19 cellular contexts compared by ENCODE assay signal in genomic region chr7:596071-596818, GRCh38.
"Had no signal": no experiment of that assay in that cellular context is flagged by ENCODE, and none has a peak within 500 bp of the region (broad histone marks: within the 10 kb centered on the region; RNA-seq: fewer than 3 reads in every experiment).

No MANE protein-coding gene starts in this region.

- H3K4me3 Mint-ChIP-seq: activated CD4-positive, alpha-beta T cell treated with anti-CD3 and anti-CD28 coated beads, Interleukin-2, amount 10 ng/mL, durations not matched to agents 7 days and 5 days; activated naive CD4-positive, alpha-beta T cell treated with anti-CD3 and anti-CD28 coated beads, Interleukin-2, amount 10 ng/mL, durations not matched to agents 7 days and 5 days; activated T-helper 1 cell treated with anti-CD3 and anti-CD28 coated beads, Interleukin-12 subunit alpha, Interleukin-12 subunit beta, Interleukin-2, Interleukin-4 antibody, amounts not matched to agents 30 ng/mL and 10 ng/mL and 1 ng/mL, durations not matched to agents 14 hours and 24 hours and 36 hours; naive thymus-derived CD4-positive, alpha-beta T cell had no signal

- H3K4me3 ChIP-seq: body of pancreas, mucosa of descending colon, right atrium auricular region, skin epidermis, testis, upper lobe of left lung had no signal

- H3K36me3 ChIP-seq: right atrium auricular region had no signal

- ATAC-seq: body of pancreas, mucosa of descending colon had no signal

- H3K27me3 ChIP-seq: body of pancreas, right atrium auricular region, testis, upper lobe of left lung had no signal

- H3K27ac ChIP-seq: body of pancreas, right atrium auricular region, skin epidermis, testis, upper lobe of left lung had no signal

- H3K4me1 ChIP-seq: testis had no signal

- H3K27me3 Mint-ChIP-seq: activated CD4-positive, alpha-beta T cell treated with anti-CD3 and anti-CD28 coated beads, Interleukin-2, amount 10 ng/mL, durations not matched to agents 7 days and 5 days; activated naive CD4-positive, alpha-beta T cell treated with anti-CD3 and anti-CD28 coated beads, Interleukin-2, amount 10 ng/mL, durations not matched to agents 7 days and 5 days; naive thymus-derived CD4-positive, alpha-beta T cell; progenitor cell of endocrine pancreas had no signal

- H3K9me3 Mint-ChIP-seq: activated CD4-positive, alpha-beta T cell treated with anti-CD3 and anti-CD28 coated beads, Interleukin-2, amount 10 ng/mL, durations not matched to agents 7 days and 5 days; naive thymus-derived CD4-positive, alpha-beta T cell had no signal

- H3K27ac Mint-ChIP-seq: progenitor cell of endocrine pancreas had no signal

- H3K9me3 ChIP-seq: body of pancreas, mucosa of descending colon, right atrium auricular region, testis, upper lobe of left lung had no signal

- DNase-seq: activated CD4-positive, alpha-beta T cell treated with anti-CD3 and anti-CD28 coated beads, Interleukin-2, amount 10 ng/mL, durations not matched to agents 7 days and 5 days; activated CD8-positive, alpha-beta memory T cell treated with anti-CD3 and anti-CD28 coated beads, Interleukin-2, amount 50 U/mL, for 48 hours; amniotic stem cell; body of pancreas; central memory CD4-positive, alpha-beta T cell; cortex of kidney; effector CD8-positive, alpha-beta T cell; mammary epithelial cell; stimulated activated CD4-positive, alpha-beta T cell treated with anti-CD3 and anti-CD28 coated beads, Interleukin-4, amount 100 ng/mL, for 1 hour; T-helper 9 cell; testis; upper lobe of left lung had no signal
